ENCODE assay signal across 18 cellular contexts in genomic region chr10:116208999-116209398, GRCh38.
DNase-seq lines count a peak whose midpoint lies in the region; ATAC-seq and TF ChIP-seq lines count a peak whose summit lies in the region.
"Had no signal": no experiment of that assay in that cellular context is flagged by ENCODE, and none has a peak within 500 bp of the region (broad histone marks: within the 10 kb centered on the region; RNA-seq: fewer than 3 reads in every experiment).

No MANE protein-coding gene starts in this region.

- in situ Hi-C loops in ACHN (cut with HindIII; ENCODE audit: low pct_ligation_motif_present, low pct_unique_long_range_greater_than_20kb, low sequenced_read_pairs), result no loop called here

- no peak overlapping the region for H4K8ac ChIP-seq in neuronal stem cell (ENCODE audit: low read depth, low read length)

- H4K91ac ChIP-seq in neuronal stem cell (ENCODE audit: low read depth, low read length, poor library complexity), result no peak overlapping the region

- H3K23ac ChIP-seq in neuronal stem cell (ENCODE audit: low read depth, low read length, poor library complexity), result no peak overlapping the region

- no peak overlapping the region for H3K4ac ChIP-seq in neuronal stem cell (ENCODE audit: low read length)

- no peaks in the 10 kb centered on the region for H3K9me3 ChIP-seq in BLaER1 treated with 17β-estradiol and CSF1 and Interleukin-3, amounts not matched to agents 10 nM and 100 nM (replicated peaks in 1 of 11)
- H3K9me3 ChIP-seq in neuronal stem cell (replicated peaks in 1 of 2; ENCODE audit: control insufficient read depth in 2 of 2, insufficient read depth in 1 of 2, low read depth in 1 of 2, low read length in 2 of 2), result no peaks in the 10 kb centered on the region
- H3K9me3 ChIP-seq: Caco-2, HAP-1 had no signal

- H3K18ac ChIP-seq in neuronal stem cell (ENCODE audit: low read length), result peak overlapping the region; percentile 78

- H3K4me1 ChIP-seq in BLaER1 treated with 17β-estradiol and CSF1 and Interleukin-3, amounts not matched to agents 10 nM and 100 nM, result peaks cover 17 to 87% (median 60%) of the 10 kb centered on the region in 10 experiments; a peak in 19 of 20 replicates
- peaks cover 4 to 14% of the 10 kb centered on the region in 2 donors for H3K4me1 ChIP-seq in neuronal stem cell (ENCODE audit: control insufficient read depth in 2 of 2, insufficient read depth in 1 of 2, low read depth in 1 of 2, low read length in 2 of 2)
- H3K4me1 ChIP-seq: Caco-2, HAP-1 had no signal

- no peaks in the 10 kb centered on the region for H3K27me3 ChIP-seq in BLaER1 treated with 17β-estradiol and CSF1 and Interleukin-3, amounts not matched to agents 10 nM and 100 nM
- H3K27me3 ChIP-seq in neuronal stem cell (ENCODE audit: control insufficient read depth in 3 of 3, insufficient read depth in 3 of 3, low read depth in 1 of 3, low read length in 3 of 3), result no peaks in the 10 kb centered on the region

- peaks cover 38% of the 10 kb centered on the region for H3K4me1 Mint-ChIP-seq in nephron progenitor cell
- H3K4me1 Mint-ChIP-seq: B cell had no signal

- H3K9me3 Mint-ChIP-seq in nephron progenitor cell, result no peaks in the 10 kb centered on the region
- H3K9me3 Mint-ChIP-seq: CD4-positive, alpha-beta T cell had no signal

- no peak overlapping the region for H2BK12ac ChIP-seq in neuronal stem cell (ENCODE audit: low read length)

- H2BK5ac ChIP-seq in neuronal stem cell (ENCODE audit: low read length), result no peak overlapping the region

- H3K27ac ChIP-seq in BLaER1 treated with 17β-estradiol and CSF1 and Interleukin-3, amounts not matched to agents 10 nM and 100 nM, result peak overlapping the region in 7 of 11 experiments; percentile 13 to 82 (median 57); a peak in 12 of 22 replicates
- H3K27ac ChIP-seq in neuronal stem cell (replicated peaks; ENCODE audit: low read length), result no peak overlapping the region
- H3K27ac ChIP-seq: C4-2B, GM23248 had no signal

- no peaks in the 10 kb centered on the region for H3K36me3 Mint-ChIP-seq in nephron progenitor cell (ENCODE audit: low read depth)

- peaks cover 5% of the 10 kb centered on the region for H3K27me3 Mint-ChIP-seq in nephron progenitor cell (ENCODE audit: low read depth, poor library complexity)
- H3K27me3 Mint-ChIP-seq: B cell; CD4-positive, alpha-beta T cell had no signal

- H2AK5ac ChIP-seq in neuronal stem cell (ENCODE audit: low read depth, low read length), result no peak overlapping the region

- H3K4me2 ChIP-seq in BLaER1 treated with 17β-estradiol and CSF1 and Interleukin-3, amounts not matched to agents 10 nM and 100 nM, result peak overlapping the region; percentile 8 to 74 (median 67); a peak in 20 of 22 replicates
- no peak overlapping the region for H3K4me2 ChIP-seq in neuronal stem cell (ENCODE audit: insufficient read depth, low read length, poor library complexity, severe bottlenecking)

- H2BK120ac ChIP-seq in neuronal stem cell (ENCODE audit: low read depth, low read length), result no peak overlapping the region

- DNase-seq in SK-N-DZ (ENCODE audit: low spot score) (peak; percentile 32), nephron progenitor cell (no peak), neuronal stem cell (ENCODE audit: low spot score) (no peak), ecto neural progenitor cell (ENCODE audit: low spot score) (no peak), ACHN (no peak), NCI-H146 (lab: John Stamatoyannopoulos, UW) (no peak)
- DNase-seq: 8988T; Caco-2; CD4-positive, alpha-beta T cell; GDM1; GM23248; IMR-90; KBM-7 had no signal

- no peak overlapping the region for H2BK15ac ChIP-seq in neuronal stem cell (ENCODE audit: low read length)

- no peak overlapping the region for H2AFZ ChIP-seq in neuronal stem cell (ENCODE audit: low read length)
- H2AFZ ChIP-seq: GM23248 had no signal

- ATAC-seq in GM18868 (IDR thresholded peaks at IDR 0.05; ENCODE audit: unreplicated experiment), result no peak

- no peak overlapping the region for H3K4me3 ChIP-seq in BLaER1 treated with 17β-estradiol and CSF1 and Interleukin-3, amounts not matched to agents 10 nM and 100 nM
- H3K4me3 ChIP-seq in neuronal stem cell (ENCODE audit: low read length in 2 of 2), result no peak overlapping the region
- H3K4me3 ChIP-seq: GM23248, HAP-1 had no signal

- H3K27ac Mint-ChIP-seq in nephron progenitor cell, result peak overlapping the region; percentile 75
- H3K27ac Mint-ChIP-seq: B cell; CD4-positive, alpha-beta T cell had no signal

- H3K9ac ChIP-seq in BLaER1 treated with 17β-estradiol and CSF1 and Interleukin-3, amounts not matched to agents 10 nM and 100 nM, result peak overlapping the region in 4 of 11 experiments; percentile 13 to 67 (median 42); a peak in 6 of 22 replicates
- no peak overlapping the region for H3K9ac ChIP-seq in neuronal stem cell (ENCODE audit: low read depth, low read length, poor library complexity)
- H3K9ac ChIP-seq: GM23248 had no signal

- no peak overlapping the region for H3K14ac ChIP-seq in neuronal stem cell (ENCODE audit: low read length)

- no peaks in the 10 kb centered on the region for H4K20me1 ChIP-seq in BLaER1 treated with 17β-estradiol and CSF1 and Interleukin-3, amounts not matched to agents 10 nM and 100 nM

- H3K4me3 Mint-ChIP-seq in nephron progenitor cell, result no peak overlapping the region
- H3K4me3 Mint-ChIP-seq: B cell; CD4-positive, alpha-beta T cell had no signal

- H3K36me3 ChIP-seq in BLaER1 treated with 17β-estradiol and CSF1 and Interleukin-3, amounts not matched to agents 10 nM and 100 nM, result no peaks in the 10 kb centered on the region
- H3K36me3 ChIP-seq in neuronal stem cell (replicated peaks in 1 of 2; ENCODE audit: control insufficient read depth in 2 of 2, insufficient read depth in 2 of 2, low read length in 2 of 2), result no peaks in the 10 kb centered on the region
- H3K36me3 ChIP-seq: HAP-1 had no signal

- no peaks in the 10 kb centered on the region for H3K79me1 ChIP-seq in neuronal stem cell (ENCODE audit: low read depth, low read length)

- TF ChIP-seq CTCF in nephron progenitor cell (IDR thresholded peaks at IDR 0.05), result no peak

- whole genome bisulfite sequencing in neuronal stem cell (ENCODE audit: extremely low coverage in 2 of 2, insufficient read length in 2 of 2, insufficient replicate concordance in 1 of 2), 2 donors, result no CpG with 5 or more reads among the region's 5 CpGs
